In the genomic region with DNA sequence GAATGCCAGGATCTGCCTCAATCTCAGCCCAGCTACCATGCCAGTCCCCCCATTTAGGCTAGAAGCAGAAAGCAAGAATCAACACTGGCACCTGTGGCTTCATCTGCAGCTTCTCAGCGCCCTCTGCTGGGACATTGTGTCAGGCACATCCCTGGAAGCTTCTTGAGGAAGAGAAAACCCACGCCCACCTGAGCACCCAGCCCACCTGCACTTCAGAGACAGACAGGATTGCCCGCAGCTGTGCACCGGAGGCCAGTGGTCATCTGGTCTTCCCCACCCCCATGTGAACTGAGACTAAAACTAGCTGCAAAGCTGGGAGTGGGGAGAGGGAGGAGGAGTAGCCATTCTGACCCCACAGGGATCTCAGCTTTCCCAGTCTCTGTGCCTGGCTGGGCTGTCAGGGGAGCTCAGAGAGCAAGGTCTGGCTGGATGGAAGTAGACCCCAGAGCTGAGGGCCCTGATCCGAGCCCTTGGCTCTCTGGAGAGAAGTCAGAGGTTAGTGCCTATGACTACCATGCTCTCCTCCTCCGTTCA, we compare ENCODE assay signal across 9 cellular contexts.
DNase-seq lines count a peak whose midpoint lies in the region; ATAC-seq, FAIRE-seq and TF ChIP-seq lines count a peak whose summit lies in the region.
"Had no signal": no experiment of that assay in that cellular context is flagged by ENCODE, and none has a peak within 500 bp of the region (broad histone marks: within the 10 kb centered on the region; RNA-seq: fewer than 3 reads in every experiment).

No MANE protein-coding gene starts in this region.

- no peaks in the 10 kb centered on the region for H3K36me3 ChIP-seq in GM12878 (ENCODE audit: control insufficient read depth in 2 of 2, insufficient read depth in 2 of 2, low read length in 1 of 2)
- H3K36me3 ChIP-seq in keratinocyte (ENCODE audit: control insufficient read depth in 2 of 2, extremely low read depth in 1 of 2, insufficient read depth in 2 of 2, low read length in 2 of 2), result no peaks in the 10 kb centered on the region

- POLR2A ChIA-PET in GM12878 (lab: Charles Lee), result no interaction called here

- H3K9me1 ChIP-seq in keratinocyte (ENCODE audit: control insufficient read depth, extremely low read depth, insufficient read depth, low read length), result no peaks in the 10 kb centered on the region

- H3K9ac ChIP-seq in GM12878 (ENCODE audit: control insufficient read depth, insufficient read depth, low read length), result no peak overlapping the region
- H3K9ac ChIP-seq in keratinocyte (ENCODE audit: control insufficient read depth, extremely low read depth, insufficient read depth, low read length), result no peak overlapping the region

- TF ChIP-seq CTCF in GM12878 (IDR thresholded peaks at IDR 0.05 in 2 of 3, conservative IDR thresholded peaks at IDR 0.05 in 1 of 3; ENCODE audit: control insufficient read depth in 2 of 3, extremely low read depth in 1 of 3, insufficient read depth in 1 of 3, low read depth in 3 of 3, low read length in 3 of 3) (peak; percentile 76 to 87 (median 83)), keratinocyte (optimal IDR thresholded peaks at IDR 0.05 in 1 of 3, IDR thresholded peaks at IDR 0.05 in 1 of 3, conservative IDR thresholded peaks at IDR 0.05 in 1 of 3; ENCODE audit: extremely low read depth in 1 of 3, insufficient read depth in 2 of 3, low read length in 3 of 3) (peak; percentile 89 to 97 (median 93))

- RAD21 ChIA-PET in GM12878 (lab: Charles Lee; ENCODE audit: unreplicated experiment), result interaction anchor here (0.6 to 1.9 kb wide), 11 partner anchors 13 to 338 kb away, joined by 3 to 8 read pairs (median 3); no protein-coding TSS in a partner anchor

- H2AFZ ChIP-seq in GM12878 (ENCODE audit: control insufficient read depth, low read depth, low read length) (no peak overlapping the region), keratinocyte (ENCODE audit: control insufficient read depth, low read length) (no peak overlapping the region)

- in situ Hi-C loops in GM12878 (cut with MboI), result loop anchor here (10.0 kb wide), 1 partner anchor 446 kb away; no protein-coding TSS in a partner anchor

- SMC1A ChIA-PET in GM12878 (lab: Charles Lee; ENCODE audit: uncharacterized antibody, unreplicated experiment), result interaction anchor here (0.8 to 1.2 kb wide), 5 partner anchors 14 to 338 kb away, joined by 3 to 4 read pairs (median 3); no protein-coding TSS in a partner anchor

- no peaks in the 10 kb centered on the region for H3K79me2 ChIP-seq in GM12878 (ENCODE audit: control insufficient read depth, insufficient read depth, low read length)
- no peaks in the 10 kb centered on the region for H3K79me2 ChIP-seq in keratinocyte (ENCODE audit: control insufficient read depth, insufficient read depth, low read length)

- H3K4me1 ChIP-seq in GM12878 (ENCODE audit: control insufficient read depth, insufficient read depth, low read length) (no peaks in the 10 kb centered on the region), keratinocyte (ENCODE audit: control insufficient read depth, extremely low read depth, insufficient read depth, low read length) (peaks cover 8% of the 10 kb centered on the region)

- peak; percentile 57 for TF ChIP-seq RAD21 in GM12878 (IDR thresholded peaks at IDR 0.05; ENCODE audit: insufficient read depth, low read depth, low read length)

- H3K27me3 ChIP-seq in GM12878 (replicated peaks in 1 of 2; ENCODE audit: control insufficient read depth in 2 of 2, insufficient read depth in 2 of 2, low read length in 1 of 2), result peaks cover 0 to 3% of the 10 kb centered on the region in 2 experiments; a peak in 2 of 4 replicates
- peaks cover 3% of the 10 kb centered on the region for H3K27me3 ChIP-seq in keratinocyte (ENCODE audit: control insufficient read depth, extremely low read depth, insufficient read depth, low read length)

- H4K20me1 ChIP-seq in GM12878 (ENCODE audit: control insufficient read depth, insufficient read depth) (no peaks in the 10 kb centered on the region), keratinocyte (ENCODE audit: control insufficient read depth, extremely low read depth, insufficient read depth, low read length) (no peaks in the 10 kb centered on the region)

- WGBS in GM12878 (ENCODE audit: insufficient coverage, insufficient replicate concordance, low lambda C conversion rate, missing lambda C conversion rate), result 18% methylated on average over 6 of the region's 6 CpGs

- H3K4me3 ChIP-seq in GM12878 (no peak overlapping the region), keratinocyte (ENCODE audit: control insufficient read depth in 2 of 3, extremely low read depth in 1 of 3, insufficient read depth in 2 of 3, low read depth in 1 of 3, low read length in 3 of 3) (no peak overlapping the region)

- no peak overlapping the region for H3K27ac ChIP-seq in GM12878 (ENCODE audit: control insufficient read depth, insufficient read depth)
- H3K27ac ChIP-seq in keratinocyte (ENCODE audit: control insufficient read depth, insufficient read depth, low read length), result no peak overlapping the region

- no peak for TF ChIP-seq EP300 in GM12878 (IDR thresholded peaks at IDR 0.05; ENCODE audit: borderline replicate concordance in 1 of 2, control insufficient read depth in 1 of 2, low read depth in 2 of 2, low read length in 2 of 2)

- TF ChIP-seq POLR2A in GM12878 (IDR thresholded peaks at IDR 0.05; ENCODE audit: low read depth, low read length), result no peak

- H3K4me2 ChIP-seq in GM12878 (ENCODE audit: control insufficient read depth, insufficient read depth) (no peak overlapping the region), keratinocyte (ENCODE audit: control insufficient read depth, extremely low read depth, insufficient read depth, low read depth, low read length) (no peak overlapping the region)

- CTCF ChIA-PET in GM12878 (lab: Yijun Ruan, JAX), result interaction anchor here (0.6 to 6.3 kb wide), 31 partner anchors 10 to 593 kb away, joined by 3 to 85 read pairs (median 4); partner anchors contain the start of gene FEZ1

- DNase-seq in NCI-H446 (lab: John Stamatoyannopoulos, UW) (peak; percentile 12 to 43), NCI-H446 treated with DMSO at 0.1 percent for 48 hours (lab: John Stamatoyannopoulos, UW) (no peak), HT-29 (ENCODE audit: low spot score) (peak; percentile 74), GM12878 (ENCODE audit: low read depth, low spot score) (no peak), keratinocyte (ENCODE audit: low read depth, low spot score) (no peak)
- DNase-seq in stimulated activated CD4-positive, alpha-beta T cell treated with anti-CD3 and anti-CD28 coated beads, Interleukin-4, amount 100 ng/mL, for 1 hour, result peak; percentile 42

- BruUV-seq in GM12878 (replicated peaks; lab: Mats Ljungman, UMichigan), result no TSS peak

- dilution Hi-C loops in keratinocyte (cut with MboI; ENCODE audit: extremely low pct_ligation_motif_present, low sequenced_read_pairs), result no loop called here

- intact Hi-C loops in GM12878 (cut with micrococcal nuclease; ENCODE audit: unreplicated experiment), result no loop called here

- FAIRE-seq in GM12878 (lab: Jason Lieb, UNC) (peak; percentile 86), keratinocyte (lab: Jason Lieb, UNC) (peak; percentile 92)
- FAIRE-seq: colon had no signal

- no peaks in the 10 kb centered on the region for H3K9me3 ChIP-seq in GM12878 (replicated peaks; ENCODE audit: control insufficient read depth, insufficient read depth, low read length)
- H3K9me3 ChIP-seq in keratinocyte (ENCODE audit: control insufficient read depth, low read depth, low read length), result no peaks in the 10 kb centered on the region

- ATAC-seq in SK-N-SH treated with all-trans-retinoic acid at 6 μM for 48 hours (peak; percentile 70), GM12878 (peak; percentile 83), HG03571 (IDR thresholded peaks at IDR 0.05; ENCODE audit: unreplicated experiment) (no peak)

TF ChIP-seq in SK-N-SH treated with all-trans-retinoic acid at 6 μM for 48 hours, 23 proteins besides CTCF, POLR2A, EP300 and RAD21 (continues in another document):
- TF ChIP-seq, protein P1, sequence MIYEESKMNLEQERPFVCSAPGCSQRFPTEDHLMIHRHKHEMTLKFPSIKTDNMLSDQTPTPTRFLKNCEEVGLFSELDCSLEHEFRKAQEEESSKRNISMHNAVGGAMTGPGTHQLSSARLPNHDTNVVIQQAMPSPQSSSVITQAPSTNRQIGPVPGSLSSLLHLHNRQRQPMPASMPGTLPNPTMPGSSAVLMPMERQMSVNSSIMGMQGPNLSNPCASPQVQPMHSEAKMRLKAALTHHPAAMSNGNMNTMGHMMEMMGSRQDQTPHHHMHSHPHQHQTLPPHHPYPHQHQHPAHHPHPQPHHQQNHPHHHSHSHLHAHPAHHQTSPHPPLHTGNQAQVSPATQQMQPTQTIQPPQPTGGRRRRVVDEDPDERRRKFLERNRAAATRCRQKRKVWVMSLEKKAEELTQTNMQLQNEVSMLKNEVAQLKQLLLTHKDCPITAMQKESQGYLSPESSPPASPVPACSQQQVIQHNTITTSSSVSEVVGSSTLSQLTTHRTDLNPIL (CRISPR knock-in tag; IDR thresholded peaks at IDR 0.05; ENCODE audit: low read depth), result no peak
- TF ChIP-seq PPARA (CRISPR knock-in tag; IDR thresholded peaks at IDR 0.05; ENCODE audit: borderline replicate concordance), result no peak
- TF ChIP-seq TOX (CRISPR knock-in tag; IDR thresholded peaks at IDR 0.05; ENCODE audit: borderline replicate concordance), result no peak
- TF ChIP-seq ZFP3 (CRISPR knock-in tag; IDR thresholded peaks at IDR 0.05), result no peak
- TF ChIP-seq TCF4 (CRISPR knock-in tag; IDR thresholded peaks at IDR 0.05; ENCODE audit: borderline replicate concordance), result no peak
- TF ChIP-seq ARNTL (CRISPR knock-in tag; IDR thresholded peaks at IDR 0.05; ENCODE audit: borderline replicate concordance, low read depth), result no peak
- no peak for TF ChIP-seq ZC3H10 (CRISPR knock-in tag; IDR thresholded peaks at IDR 0.05)

TF ChIP-seq in GM12878, 131 proteins besides CTCF, POLR2A, EP300 and RAD21 (continues in another document):
- no peak for TF ChIP-seq NFYA (IDR thresholded peaks at IDR 0.05; ENCODE audit: borderline replicate concordance, low read depth, low read length)
- no peak for TF ChIP-seq ELK1 (IDR thresholded peaks at IDR 0.05; ENCODE audit: low read depth, low read length)
- no peak for TF ChIP-seq HCFC1 (IDR thresholded peaks at IDR 0.05; ENCODE audit: low read length)

Comparison
In these comparisons a context has a peak if more than half of its experiments do, and no peak if none do; other contexts are left out.
1. DNase-seq: peak in NCI-H446 (2 of 2), HT-29 (single experiment) and stimulated activated CD4-positive, alpha-beta T cell treated with anti-CD3 and anti-CD28 coated beads, Interleukin-4, amount 100 ng/mL, for 1 hour (single experiment); none in NCI-H446 treated with DMSO at 0.1 percent for 48 hours (single experiment), GM12878 (single experiment) and keratinocyte (single experiment).